2 cellular contexts compared by ENCODE assay signal in genomic region chr6:1479601-1480236, GRCh38.
TF ChIP-seq lines count a peak whose summit lies in the region.

No MANE protein-coding gene starts in this region.

TF ChIP-seq in A549, 52 proteins besides CTCF, POLR2A, EP300 and RAD21 (continued from another document):
- no peak for TF ChIP-seq ELK1 (IDR thresholded peaks at IDR 0.05; ENCODE audit: low read depth, low read length)
- TF ChIP-seq MAZ (IDR thresholded peaks at IDR 0.05; ENCODE audit: borderline replicate concordance, low read depth, low read length): no peak
- no peak for TF ChIP-seq CEBPB (IDR thresholded peaks at IDR 0.05)
- TF ChIP-seq TP53 (CRISPR knock-in tag; IDR thresholded peaks at IDR 0.05): no peak
- no peak for TF ChIP-seq MAFK (IDR thresholded peaks at IDR 0.05; ENCODE audit: partially characterized antibody)
- no peak for TF ChIP-seq JUN (IDR thresholded peaks at IDR 0.05)
- no peak for TF ChIP-seq REST (IDR thresholded peaks at IDR 0.05)
- TF ChIP-seq ZSCAN20 (CRISPR knock-in tag; IDR thresholded peaks at IDR 0.05): no peak
- no peak for TF ChIP-seq RCOR1 (IDR thresholded peaks at IDR 0.05; ENCODE audit: low read depth, low read length)
- no peak for TF ChIP-seq E2F6 (IDR thresholded peaks at IDR 0.05; ENCODE audit: borderline replicate concordance, low read depth)
- no peak for TF ChIP-seq HES2 (IDR thresholded peaks at IDR 0.05)
- TF ChIP-seq CHD4 (IDR thresholded peaks at IDR 0.05; ENCODE audit: borderline replicate concordance): no peak
- TF ChIP-seq ZNF302 (CRISPR knock-in tag; IDR thresholded peaks at IDR 0.05): no peak

TF ChIP-seq in IMR-90, 13 proteins besides CTCF, POLR2A, EP300 and RAD21 (continued from another document):
- TF ChIP-seq ELK1 (IDR thresholded peaks at IDR 0.05; ENCODE audit: borderline replicate concordance, low read depth, low read length): no peak
- no peak for TF ChIP-seq BHLHE40 (IDR thresholded peaks at IDR 0.05; ENCODE audit: low read depth, low read length)
- no peak for TF ChIP-seq MXI1 (IDR thresholded peaks at IDR 0.05; ENCODE audit: borderline replicate concordance, low read depth, low read length)
- TF ChIP-seq CEBPB (IDR thresholded peaks at IDR 0.05; ENCODE audit: low read depth, low read length): no peak
- TF ChIP-seq SMC3 (IDR thresholded peaks at IDR 0.05; ENCODE audit: low read depth, low read length): no peak
- no peak for TF ChIP-seq RCOR1 (IDR thresholded peaks at IDR 0.05; ENCODE audit: insufficient replicate concordance, low read length)
- TF ChIP-seq NFE2L2 (IDR thresholded peaks at IDR 0.05; ENCODE audit: low read depth, low read length): no peak
- TF ChIP-seq RFX5 (IDR thresholded peaks at IDR 0.05; ENCODE audit: low read depth, low read length): no peak
- TF ChIP-seq CHD1 (IDR thresholded peaks at IDR 0.05; ENCODE audit: low read depth, low read length): no peak
- no peak for TF ChIP-seq MAZ (IDR thresholded peaks at IDR 0.05; ENCODE audit: borderline replicate concordance, low read depth, low read length)
